6 cellular contexts compared by ENCODE assay signal in genomic region chr16:23508589-23509440, GRCh38.
DNase-seq lines count a peak whose midpoint lies in the region; ATAC-seq and TF ChIP-seq lines count a peak whose summit lies in the region.

No MANE protein-coding gene starts in this region.

- no peaks in the 10 kb centered on the region for H3K27me3 ChIP-seq in neutrophil

- peak overlapping the region; percentile 62 to 71 for H3K4me3 ChIP-seq in neutrophil (ENCODE audit: low read depth in 1 of 2, low read length in 1 of 2)

- peaks cover 36 to 38% of the 10 kb centered on the region in 2 experiments for H3K4me1 ChIP-seq in neutrophil (ENCODE audit: control insufficient read depth in 1 of 2, insufficient read depth in 1 of 2, low read depth in 1 of 2, low read length in 1 of 2)

- peak overlapping the region; percentile 95 for H3K4me3 Mint-ChIP-seq in T-helper 1 cell treated with Interleukin-12 subunit alpha and Interleukin-12 subunit beta and Interleukin-4 antibody, amounts not matched to agents 30 μg/mL and 1 μg/mL, for 36 hours

- no peaks in the 10 kb centered on the region for H3K9me3 ChIP-seq in neutrophil

- no peak for TF ChIP-seq CTCF in neutrophil (IDR thresholded peaks at IDR 0.05)

- H3K4me1 Mint-ChIP-seq in T-helper 1 cell treated with Interleukin-12 subunit alpha and Interleukin-12 subunit beta and Interleukin-4 antibody, amounts not matched to agents 30 μg/mL and 1 μg/mL, for 36 hours (ENCODE audit: low read depth): peaks cover 42% of the 10 kb centered on the region

- peak overlapping the region; percentile 92 for H3K27ac Mint-ChIP-seq in T-helper 1 cell treated with Interleukin-12 subunit alpha and Interleukin-12 subunit beta and Interleukin-4 antibody, amounts not matched to agents 30 μg/mL and 1 μg/mL, for 36 hours

- ATAC-seq in GM18858 (IDR thresholded peaks at IDR 0.05; ENCODE audit: unreplicated experiment): no peak

- no peaks in the 10 kb centered on the region for H3K36me3 ChIP-seq in neutrophil

- DNase-seq in T-helper 1 cell (no peak), caudate nucleus (lab: John Stamatoyannopoulos, UW) (peak in 30 of 61 donors; percentile 1 to 70 (median 34)), activated gamma-delta T cell (lab: John Stamatoyannopoulos, UW) (no peak)

- H3K27me3 Mint-ChIP-seq in T-helper 1 cell treated with Interleukin-12 subunit alpha and Interleukin-12 subunit beta and Interleukin-4 antibody, amounts not matched to agents 30 μg/mL and 1 μg/mL, for 36 hours (ENCODE audit: low read depth): no peaks in the 10 kb centered on the region

- H3K9me3 Mint-ChIP-seq in T-helper 1 cell treated with Interleukin-12 subunit alpha and Interleukin-12 subunit beta and Interleukin-4 antibody, amounts not matched to agents 30 μg/mL and 1 μg/mL, for 36 hours: peaks cover 5% of the 10 kb centered on the region

- peak overlapping the region; percentile 16 for H3K27ac ChIP-seq in caudate nucleus (ENCODE audit: low read depth, low read length)
- no peak overlapping the region for H3K27ac ChIP-seq in neutrophil

- peaks cover 13% of the 10 kb centered on the region for H3K36me3 Mint-ChIP-seq in T-helper 1 cell treated with Interleukin-12 subunit alpha and Interleukin-12 subunit beta and Interleukin-4 antibody, amounts not matched to agents 30 μg/mL and 1 μg/mL, for 36 hours (ENCODE audit: low read depth)
